ENCODE assay signal across 8 cellular contexts in the genomic region with DNA sequence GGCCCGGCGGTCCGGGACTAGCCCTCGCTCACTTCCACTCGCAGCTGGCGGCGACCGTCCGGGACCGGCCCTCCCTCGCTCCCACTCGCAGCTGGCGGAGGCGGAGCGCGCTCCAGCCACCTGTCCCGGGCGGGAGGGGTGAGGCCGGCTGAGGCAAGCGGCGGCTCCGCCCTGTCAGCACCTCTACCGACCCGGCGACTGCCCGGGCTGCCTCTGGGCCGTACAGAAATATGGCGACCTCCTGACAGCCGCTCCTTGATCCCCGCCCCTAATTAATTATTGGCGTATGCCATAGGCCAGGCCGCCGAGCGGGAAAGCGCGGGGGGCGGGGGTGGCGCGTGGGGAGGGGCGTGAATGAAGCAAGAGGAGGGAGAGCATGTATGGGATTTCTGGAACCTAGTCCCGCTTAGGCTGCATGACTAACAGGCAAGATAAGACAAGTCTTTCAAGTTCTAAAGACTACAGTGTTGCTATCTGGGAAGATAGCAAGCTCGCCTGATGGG. TPM values are rescaled to one million over a fixed set of nuclear protein-coding genes. Genes with fewer than 3 reads are reported as not detected.
DNase-seq lines count a peak whose midpoint lies in the region; ATAC-seq and TF ChIP-seq lines count a peak whose summit lies in the region.

Gene MORC4 (minus strand): TSS at position 200 of the 503 bp plus-strand sequence. CDS start 243 bp downstream, outside the sequence.

- no peak within 1 kb of the TSS for H3K23ac ChIP-seq in neuronal stem cell (ENCODE audit: low read depth, low read length, poor library complexity)

- WGBS in neuronal stem cell (ENCODE audit: extremely low coverage in 2 of 2, insufficient read length in 2 of 2, insufficient replicate concordance in 1 of 2), 2 donors: no CpG with 5 or more reads among the region's 42 CpGs

- no peaks in the 10 kb centered on the region for H3K79me1 ChIP-seq in neuronal stem cell (ENCODE audit: low read depth, low read length)

- peak within 1 kb of the TSS; percentile 87 for H2AFZ ChIP-seq in neuronal stem cell (ENCODE audit: low read length)

- no peak within 1 kb of the TSS for H2BK12ac ChIP-seq in neuronal stem cell (ENCODE audit: low read length)

- no peak within 1 kb of the TSS for H4K91ac ChIP-seq in neuronal stem cell (ENCODE audit: low read depth, low read length, poor library complexity)

- no peak for TF ChIP-seq EP300 in Ishikawa (IDR thresholded peaks at IDR 0.05; ENCODE audit: borderline replicate concordance)

- no peaks in the 10 kb centered on the region for H3K36me3 ChIP-seq in neuronal stem cell (replicated peaks in 1 of 2; ENCODE audit: control insufficient read depth in 2 of 2, insufficient read depth in 2 of 2, low read length in 2 of 2)

- H3K9ac ChIP-seq in neuronal stem cell (ENCODE audit: low read depth, low read length, poor library complexity): peak within 1 kb of the TSS; percentile 44

- peak within 1 kb of the TSS; percentile 55 to 86 for H3K4me3 ChIP-seq in neuronal stem cell (ENCODE audit: low read length in 2 of 2)

- TF ChIP-seq RAD21 in Ishikawa (IDR thresholded peaks at IDR 0.05; ENCODE audit: low read depth): no peak

- H2AK5ac ChIP-seq in neuronal stem cell (ENCODE audit: low read depth, low read length): no peak within 1 kb of the TSS

- no peak within 1 kb of the TSS for H2BK15ac ChIP-seq in neuronal stem cell (ENCODE audit: low read length)

- no peak within 1 kb of the TSS for H2BK120ac ChIP-seq in neuronal stem cell (ENCODE audit: low read depth, low read length)

- peak within 1 kb of the TSS; percentile 17 for H3K18ac ChIP-seq in neuronal stem cell (ENCODE audit: low read length)

- H3K4me1 ChIP-seq in neuronal stem cell (ENCODE audit: control insufficient read depth in 2 of 2, insufficient read depth in 1 of 2, low read depth in 1 of 2, low read length in 2 of 2): no peaks in the 10 kb centered on the region

- H3K4ac ChIP-seq in neuronal stem cell (ENCODE audit: low read length): no peak within 1 kb of the TSS

- no peak within 1 kb of the TSS for H3K27ac ChIP-seq in neuronal stem cell (replicated peaks; ENCODE audit: low read length)

- H3K27me3 ChIP-seq in neuronal stem cell (ENCODE audit: control insufficient read depth in 3 of 3, insufficient read depth in 3 of 3, low read depth in 1 of 3, low read length in 3 of 3): peaks cover 0 to 13% (median 0%) of the 10 kb centered on the region in 3 experiments

- no peak within 1 kb of the TSS for H2BK5ac ChIP-seq in neuronal stem cell (ENCODE audit: low read length)

- H4K8ac ChIP-seq in neuronal stem cell (ENCODE audit: low read depth, low read length): no peak within 1 kb of the TSS

- peak; percentile 85 for ATAC-seq in GM21528 (IDR thresholded peaks at IDR 0.05; ENCODE audit: low FRiP score, unreplicated experiment)

- peak within 1 kb of the TSS; percentile 62 for H3K4me2 ChIP-seq in neuronal stem cell (ENCODE audit: insufficient read depth, low read length, poor library complexity, severe bottlenecking)

- H3K9me3 ChIP-seq in neuronal stem cell (replicated peaks in 1 of 2; ENCODE audit: control insufficient read depth in 2 of 2, insufficient read depth in 1 of 2, low read depth in 1 of 2, low read length in 2 of 2): peaks cover 0 to 1% of the 10 kb centered on the region in 2 donors

- peak; percentile 13 for DNase-seq in COLO829 (ENCODE audit: low spot score)
- DNase-seq in SHP77 treated with DMSO at 0.1 percent for 48 hours (lab: John Stamatoyannopoulos, UW): peak; percentile 29
- peak; percentile 68 for DNase-seq in activated naive CD4-positive, alpha-beta T cell treated with anti-CD3 and anti-CD28 coated beads, Interleukin-2, amount 50 U/mL, for 16 hours
- peak; percentile 50 for DNase-seq in germinal center (ENCODE audit: low spot score)
- DNase-seq in neuronal stem cell (ENCODE audit: low spot score): peak; percentile 37

- no peak within 1 kb of the TSS for H3K14ac ChIP-seq in neuronal stem cell (ENCODE audit: low read length)

- TF ChIP-seq CTCF in subcutaneous adipose tissue (IDR thresholded peaks at IDR 0.05; ENCODE audit: low read depth): no peak

TF ChIP-seq in Ishikawa, 13 proteins besides CTCF, POLR2A, EP300 and RAD21:
- no peak for TF ChIP-seq CREB1 (IDR thresholded peaks at IDR 0.05; ENCODE audit: low read depth)
- TF ChIP-seq ZBTB7A (IDR thresholded peaks at IDR 0.05; ENCODE audit: low read depth): no peak
- TF ChIP-seq TEAD4 (IDR thresholded peaks at IDR 0.05): no peak
- peak; percentile 28; the same call in 1 of the 2 replicates for TF ChIP-seq CEBPB (IDR thresholded peaks at IDR 0.05)
- TF ChIP-seq NFIC (IDR thresholded peaks at IDR 0.05): no peak
- peak; percentile 88 for TF ChIP-seq YY1 (IDR thresholded peaks at IDR 0.05; ENCODE audit: low read depth)
- TF ChIP-seq, protein P1, sequence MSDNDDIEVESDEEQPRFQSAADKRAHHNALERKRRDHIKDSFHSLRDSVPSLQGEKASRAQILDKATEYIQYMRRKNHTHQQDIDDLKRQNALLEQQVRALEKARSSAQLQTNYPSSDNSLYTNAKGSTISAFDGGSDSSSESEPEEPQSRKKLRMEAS (IDR thresholded peaks at IDR 0.05): peak; percentile 25; the same call in 1 of the 2 replicates
- TF ChIP-seq TCF12 (IDR thresholded peaks at IDR 0.05; ENCODE audit: low read depth): no peak

RNA-seq across cellular contexts. Expression of gene MORC4, which starts in this region (rescaled TPM):
- polyA plus RNA-seq in neuronal stem cell (2013, experiment 1 of 2): 5.0 TPM
- polyA plus RNA-seq in neuronal stem cell (2013, experiment 2 of 2): 4.8 TPM
- 10 to 100 TPM; 16.3 to 18.5 (median 16.7) TPM for total RNA-seq in subcutaneous adipose tissue

Comparison
In these comparisons a context has a peak if more than half of its experiments do, and no peak if none do; other contexts are left out.
1. DNase-seq: peak in every context shown above with its lines; median percentile 68 in activated naive CD4-positive, alpha-beta T cell treated with anti-CD3 and anti-CD28 coated beads, Interleukin-2, amount 50 U/mL, for 16 hours; 50 in germinal center; 37 in neuronal stem cell; 29 in SHP77 treated with DMSO at 0.1 percent for 48 hours; 13 in COLO829.